Comparison of ENCODE assay signal across 2 cellular contexts in genomic region chr4:25095756-25096552, GRCh38.
TF ChIP-seq lines count a peak whose summit lies in the region.

No MANE protein-coding gene starts in this region.

TF ChIP-seq in SK-N-SH, 30 proteins besides CTCF, POLR2A, EP300 and RAD21 (continued from another document):
- TF ChIP-seq, protein P1, sequence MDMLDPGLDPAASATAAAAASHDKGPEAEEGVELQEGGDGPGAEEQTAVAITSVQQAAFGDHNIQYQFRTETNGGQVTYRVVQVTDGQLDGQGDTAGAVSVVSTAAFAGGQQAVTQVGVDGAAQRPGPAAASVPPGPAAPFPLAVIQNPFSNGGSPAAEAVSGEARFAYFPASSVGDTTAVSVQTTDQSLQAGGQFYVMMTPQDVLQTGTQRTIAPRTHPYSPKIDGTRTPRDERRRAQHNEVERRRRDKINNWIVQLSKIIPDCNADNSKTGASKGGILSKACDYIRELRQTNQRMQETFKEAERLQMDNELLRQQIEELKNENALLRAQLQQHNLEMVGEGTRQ (IDR thresholded peaks at IDR 0.05; ENCODE audit: borderline replicate concordance, low read depth, low read length) = no peak
- TF ChIP-seq ZBTB33 (IDR thresholded peaks at IDR 0.05; ENCODE audit: borderline replicate concordance, low read depth) (no peak), CHD2 (IDR thresholded peaks at IDR 0.05; ENCODE audit: low read length, partially characterized antibody) (no peak), SMC3 (IDR thresholded peaks at IDR 0.05; ENCODE audit: low read depth, low read length) (no peak), REST (IDR thresholded peaks at IDR 0.05; ENCODE audit: low read depth, low read length) (no peak), JUND (IDR thresholded peaks at IDR 0.05) (no peak)

TF ChIP-seq in SK-N-SH treated with all-trans-retinoic acid at 6 μM for 48 hours, 23 proteins besides CTCF, POLR2A, EP300 and RAD21 (continued from another document):
- no peak for TF ChIP-seq CREB5 (CRISPR knock-in tag; IDR thresholded peaks at IDR 0.05; ENCODE audit: low read depth)
- TF ChIP-seq PATZ1 (CRISPR knock-in tag; IDR thresholded peaks at IDR 0.05; ENCODE audit: borderline replicate concordance) = no peak
